In the genomic region with DNA sequence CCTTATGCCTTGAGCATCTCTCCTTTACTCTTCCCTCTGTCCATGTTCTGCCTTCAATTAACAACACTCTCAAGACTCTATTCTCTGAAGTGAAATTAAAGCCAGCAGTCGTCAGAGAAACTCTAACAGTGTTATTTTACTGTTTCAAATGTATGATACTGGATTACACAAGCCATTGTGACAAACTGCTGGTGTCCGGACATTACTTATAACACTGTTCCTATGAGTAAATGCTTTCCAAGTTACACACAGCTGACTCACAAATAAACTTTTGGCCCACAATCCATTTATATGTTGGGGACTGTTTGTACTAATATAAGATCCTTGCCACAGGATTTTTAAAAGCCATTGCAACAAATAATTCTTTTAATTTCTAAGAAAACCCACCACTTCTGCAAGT, we compare ENCODE assay signal across 20 cellular contexts.
DNase-seq lines count a peak whose midpoint lies in the region; ATAC-seq, FAIRE-seq and TF ChIP-seq lines count a peak whose summit lies in the region.
"Had no signal": no experiment of that assay in that cellular context is flagged by ENCODE, and none has a peak within 500 bp of the region (broad histone marks: within the 10 kb centered on the region; RNA-seq: fewer than 3 reads in every experiment).

No MANE protein-coding gene starts in this region.

- H3K9ac ChIP-seq in astrocyte (ENCODE audit: low read length), result no peak overlapping the region

- H3K27me3 Mint-ChIP-seq in astrocyte (ENCODE audit: low read depth, unreplicated experiment), result no peaks in the 10 kb centered on the region
- H3K27me3 Mint-ChIP-seq: memory B cell had no signal

- no peak overlapping the region for H3K4me3 ChIP-seq in astrocyte (ENCODE audit: insufficient read depth, low read depth, low read length)
- H3K4me3 ChIP-seq in skeletal muscle cell (ENCODE audit: low read depth, low read length), result no peak overlapping the region
- H3K4me3 ChIP-seq: GM12878, upper lobe of right lung had no signal

- no peaks in the 10 kb centered on the region for H4K20me1 ChIP-seq in astrocyte (ENCODE audit: insufficient read depth, low read length)

- H3K27me3 ChIP-seq in astrocyte (ENCODE audit: insufficient read depth, low read length), result no peaks in the 10 kb centered on the region
- H3K27me3 ChIP-seq: upper lobe of right lung had no signal

- H2AFZ ChIP-seq in astrocyte (ENCODE audit: low read depth, low read length), result no peak overlapping the region

- H3K9me3 ChIP-seq in astrocyte (ENCODE audit: insufficient read depth, low read depth, low read length), result no peaks in the 10 kb centered on the region
- H3K9me3 ChIP-seq: upper lobe of right lung had no signal

- DNase-seq in HCEC 1CT, result peak; percentile 30
- DNase-seq in astrocyte (ENCODE audit: low read depth), result no peak
- DNase-seq in foreskin melanocyte, result peak; percentile 3
- DNase-seq in skeletal muscle cell (ENCODE audit: low read depth), result peak; percentile 68
- DNase-seq in kidney glomerular epithelial cell (lab: John Stamatoyannopoulos, UW), result no peak
- DNase-seq: activated naive CD4-positive, alpha-beta T cell treated with anti-CD3 and anti-CD28 coated beads for 36 hours; central memory CD4-positive, alpha-beta T cell; DND-41; NCI-H1105; NCI-H446; OCI-M1; SW 1271; upper lobe of right lung; WERI-Rb-1 had no signal

- H3K4me3 Mint-ChIP-seq in astrocyte (ENCODE audit: unreplicated experiment), result no peak overlapping the region
- H3K4me3 Mint-ChIP-seq: activated naive CD4-positive, alpha-beta T cell treated with anti-CD3 and anti-CD28 coated beads for 36 hours; memory B cell had no signal

- H3K36me3 Mint-ChIP-seq in astrocyte (ENCODE audit: low read depth, unreplicated experiment), result no peaks in the 10 kb centered on the region
- H3K36me3 Mint-ChIP-seq: memory B cell had no signal

- ATAC-seq in HG03280 (IDR thresholded peaks at IDR 0.05; ENCODE audit: unreplicated experiment) (no peak), GM21825 (IDR thresholded peaks at IDR 0.05; ENCODE audit: unreplicated experiment) (no peak)
- ATAC-seq: GM12878, HepG2, upper lobe of right lung had no signal

- no peak for TF ChIP-seq CTCF in astrocyte (IDR thresholded peaks at IDR 0.05; ENCODE audit: insufficient read depth, low read depth, low read length)

- no peak overlapping the region for H3K27ac ChIP-seq in astrocyte (ENCODE audit: low read depth, low read length)
- H3K27ac ChIP-seq: C4-2B, upper lobe of right lung, WERI-Rb-1 had no signal

- FAIRE-seq in astrocyte (lab: Jason Lieb, UNC), result no peak
- FAIRE-seq: GM12878, HepG2 had no signal

- no peaks in the 10 kb centered on the region for H3K9me3 Mint-ChIP-seq in astrocyte (ENCODE audit: unreplicated experiment)
- H3K9me3 Mint-ChIP-seq: activated naive CD4-positive, alpha-beta T cell treated with anti-CD3 and anti-CD28 coated beads for 36 hours had no signal

- H3K79me2 ChIP-seq in astrocyte (ENCODE audit: insufficient read depth, low read length), result no peaks in the 10 kb centered on the region

- no peak overlapping the region for H3K27ac Mint-ChIP-seq in astrocyte (ENCODE audit: unreplicated experiment)
- H3K27ac Mint-ChIP-seq: activated naive CD4-positive, alpha-beta T cell treated with anti-CD3 and anti-CD28 coated beads for 36 hours; memory B cell had no signal

- H3K4me2 ChIP-seq in astrocyte (ENCODE audit: low read length), result peak overlapping the region; percentile 20

- no peaks in the 10 kb centered on the region for H3K36me3 ChIP-seq in astrocyte (ENCODE audit: insufficient read depth, low read length)
- H3K36me3 ChIP-seq: upper lobe of right lung, WERI-Rb-1 had no signal

- peaks cover 1% of the 10 kb centered on the region for H3K4me1 Mint-ChIP-seq in astrocyte (ENCODE audit: low read depth, unreplicated experiment)
- H3K4me1 Mint-ChIP-seq: memory B cell had no signal

- no peaks in the 10 kb centered on the region for H3K4me1 ChIP-seq in astrocyte (ENCODE audit: insufficient read depth, low read length)
- H3K4me1 ChIP-seq: upper lobe of right lung had no signal

Comparison
In these comparisons a context has a peak if more than half of its experiments do, and no peak if none do; other contexts are left out.
1. DNase-seq: peak in HCEC 1CT (single experiment), foreskin melanocyte (single experiment) and skeletal muscle cell (single experiment); none in astrocyte (single experiment) and kidney glomerular epithelial cell (single experiment).